22 cellular contexts compared by ENCODE assay signal in the genomic region with DNA sequence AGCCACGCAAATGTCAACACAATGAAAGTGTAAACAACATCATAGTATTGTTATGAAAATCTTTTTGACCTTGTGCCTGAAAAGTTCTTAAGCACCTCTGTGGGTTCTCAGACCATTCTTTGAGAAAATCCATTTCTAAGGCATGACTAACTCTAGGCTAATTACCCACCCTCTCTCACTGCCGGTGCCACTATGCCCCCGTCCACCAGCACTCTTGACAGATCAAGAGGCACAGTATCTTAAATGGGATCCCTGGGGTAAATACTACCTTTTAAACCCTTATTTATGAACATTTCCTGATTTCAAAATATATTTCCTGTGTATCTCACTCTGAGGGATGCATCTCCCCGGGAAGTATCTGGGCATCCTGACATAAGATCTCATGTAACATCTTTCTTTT.
"Had no signal": no experiment of that assay in that cellular context is flagged by ENCODE, and none has a peak within 500 bp of the region (broad histone marks: within the 10 kb centered on the region; RNA-seq: fewer than 3 reads in every experiment).

No MANE protein-coding gene starts in this region.

- H3K36me3 Mint-ChIP-seq: activated naive CD4-positive, alpha-beta T cell treated with anti-CD3 and anti-CD28 coated beads, Interleukin-2, amount 10 ng/mL, durations not matched to agents 7 days and 5 days; brain had no signal

- H3K4me3 Mint-ChIP-seq: activated CD4-positive, alpha-beta memory T cell treated with anti-CD3 and anti-CD28 coated beads, Interleukin-2, amount 10 ng/mL, durations not matched to agents 7 days and 5 days; activated CD4-positive, alpha-beta T cell treated with anti-CD3 and anti-CD28 coated beads, Interleukin-2, amount 10 ng/mL, durations not matched to agents 24 days and 14 days; activated naive CD4-positive, alpha-beta T cell treated with anti-CD3 and anti-CD28 coated beads, Interleukin-2, amount 10 ng/mL, durations not matched to agents 7 days and 5 days; brain; nephron progenitor cell; stimulated activated naive CD8-positive, alpha-beta T cell treated with anti-CD3 and anti-CD28 coated beads, Interleukin-15, amount 100 ng/mL, for 72 hours; T-helper 17 cell had no signal

- H3K27me3 Mint-ChIP-seq: activated CD4-positive, alpha-beta memory T cell treated with anti-CD3 and anti-CD28 coated beads, Interleukin-2, amount 10 ng/mL, durations not matched to agents 7 days and 5 days; activated CD4-positive, alpha-beta T cell treated with anti-CD3 and anti-CD28 coated beads, Interleukin-2, amount 10 ng/mL, durations not matched to agents 24 days and 14 days; activated naive CD4-positive, alpha-beta T cell treated with anti-CD3 and anti-CD28 coated beads, Interleukin-2, amount 10 ng/mL, durations not matched to agents 7 days and 5 days; stimulated activated naive CD8-positive, alpha-beta T cell treated with anti-CD3 and anti-CD28 coated beads, Interleukin-15, amount 100 ng/mL, for 72 hours; T-helper 17 cell had no signal

- H3K4me1 Mint-ChIP-seq: activated CD4-positive, alpha-beta memory T cell treated with anti-CD3 and anti-CD28 coated beads, Interleukin-2, amount 10 ng/mL, durations not matched to agents 7 days and 5 days; activated CD4-positive, alpha-beta T cell treated with anti-CD3 and anti-CD28 coated beads, Interleukin-2, amount 10 ng/mL, durations not matched to agents 24 days and 14 days; activated naive CD4-positive, alpha-beta T cell treated with anti-CD3 and anti-CD28 coated beads, Interleukin-2, amount 10 ng/mL, durations not matched to agents 7 days and 5 days; brain; nephron progenitor cell; stimulated activated naive CD8-positive, alpha-beta T cell treated with anti-CD3 and anti-CD28 coated beads, Interleukin-15, amount 100 ng/mL, for 72 hours; T-helper 17 cell had no signal

- DNase-seq: activated CD4-positive, alpha-beta memory T cell treated with anti-CD3 and anti-CD28 coated beads, Interleukin-2, amount 10 ng/mL, durations not matched to agents 7 days and 5 days; activated CD4-positive, alpha-beta T cell treated with anti-CD3 and anti-CD28 coated beads, Interleukin-2, amount 10 ng/mL, durations not matched to agents 24 days and 14 days; activated effector memory CD4-positive, alpha-beta T cell treated with anti-CD3 and anti-CD28 coated beads, Interleukin-2, amount 50 U/mL, for 16 hours; activated naive CD4-positive, alpha-beta T cell treated with anti-CD3 and anti-CD28 coated beads, Interleukin-2, amount 10 ng/mL, durations not matched to agents 7 days and 5 days; amygdala; effector CD4-positive, alpha-beta T cell; erythroblast; foreskin fibroblast; heart right ventricle; islet precursor cell; left colon; mesenchymal stem cell; mucosa of descending colon; nephron progenitor cell; right lobe of liver; stimulated activated CD4-positive, alpha-beta T cell treated with anti-CD3 and anti-CD28 coated beads, Interleukin-1b, Interleukin-23, amount 100 ng/mL, for 48 hours; stimulated activated naive CD8-positive, alpha-beta T cell treated with anti-CD3 and anti-CD28 coated beads, Interleukin-15, amount 100 ng/mL, for 72 hours; T-helper 17 cell; tibial artery had no signal

- H3K9me3 ChIP-seq: heart right ventricle, mucosa of descending colon, right lobe of liver, tibial artery had no signal

- H3K36me3 ChIP-seq: heart right ventricle, right lobe of liver, tibial artery had no signal

- H3K27me3 ChIP-seq: heart right ventricle, right lobe of liver, tibial artery had no signal

- H3K79me2 ChIP-seq: parathyroid adenoma had no signal

- H3K4me3 ChIP-seq: heart right ventricle, mucosa of descending colon, right lobe of liver, skin epidermis, tibial artery had no signal

- H3K27ac ChIP-seq: heart right ventricle, parathyroid adenoma, right lobe of liver, skin epidermis, tibial artery had no signal

- H3K4me1 ChIP-seq: heart right ventricle, parathyroid adenoma, right lobe of liver, tibial artery had no signal

- H3K9me3 Mint-ChIP-seq: activated CD4-positive, alpha-beta memory T cell treated with anti-CD3 and anti-CD28 coated beads, Interleukin-2, amount 10 ng/mL, durations not matched to agents 7 days and 5 days; activated CD4-positive, alpha-beta T cell treated with anti-CD3 and anti-CD28 coated beads, Interleukin-2, amount 10 ng/mL, durations not matched to agents 24 days and 14 days; activated naive CD4-positive, alpha-beta T cell treated with anti-CD3 and anti-CD28 coated beads, Interleukin-2, amount 10 ng/mL, durations not matched to agents 7 days and 5 days; brain; nephron progenitor cell had no signal

- H3K9ac ChIP-seq: parathyroid adenoma had no signal

- H3K27ac Mint-ChIP-seq: activated CD4-positive, alpha-beta memory T cell treated with anti-CD3 and anti-CD28 coated beads, Interleukin-2, amount 10 ng/mL, durations not matched to agents 7 days and 5 days; activated CD4-positive, alpha-beta T cell treated with anti-CD3 and anti-CD28 coated beads, Interleukin-2, amount 10 ng/mL, durations not matched to agents 24 days and 14 days; activated naive CD4-positive, alpha-beta T cell treated with anti-CD3 and anti-CD28 coated beads, Interleukin-2, amount 10 ng/mL, durations not matched to agents 7 days and 5 days; brain; nephron progenitor cell; stimulated activated naive CD8-positive, alpha-beta T cell treated with anti-CD3 and anti-CD28 coated beads, Interleukin-15, amount 100 ng/mL, for 72 hours; T-helper 17 cell had no signal

- H2AFZ ChIP-seq: parathyroid adenoma had no signal
